ENCODE assay signal across 1 cellular context in the genomic region with DNA sequence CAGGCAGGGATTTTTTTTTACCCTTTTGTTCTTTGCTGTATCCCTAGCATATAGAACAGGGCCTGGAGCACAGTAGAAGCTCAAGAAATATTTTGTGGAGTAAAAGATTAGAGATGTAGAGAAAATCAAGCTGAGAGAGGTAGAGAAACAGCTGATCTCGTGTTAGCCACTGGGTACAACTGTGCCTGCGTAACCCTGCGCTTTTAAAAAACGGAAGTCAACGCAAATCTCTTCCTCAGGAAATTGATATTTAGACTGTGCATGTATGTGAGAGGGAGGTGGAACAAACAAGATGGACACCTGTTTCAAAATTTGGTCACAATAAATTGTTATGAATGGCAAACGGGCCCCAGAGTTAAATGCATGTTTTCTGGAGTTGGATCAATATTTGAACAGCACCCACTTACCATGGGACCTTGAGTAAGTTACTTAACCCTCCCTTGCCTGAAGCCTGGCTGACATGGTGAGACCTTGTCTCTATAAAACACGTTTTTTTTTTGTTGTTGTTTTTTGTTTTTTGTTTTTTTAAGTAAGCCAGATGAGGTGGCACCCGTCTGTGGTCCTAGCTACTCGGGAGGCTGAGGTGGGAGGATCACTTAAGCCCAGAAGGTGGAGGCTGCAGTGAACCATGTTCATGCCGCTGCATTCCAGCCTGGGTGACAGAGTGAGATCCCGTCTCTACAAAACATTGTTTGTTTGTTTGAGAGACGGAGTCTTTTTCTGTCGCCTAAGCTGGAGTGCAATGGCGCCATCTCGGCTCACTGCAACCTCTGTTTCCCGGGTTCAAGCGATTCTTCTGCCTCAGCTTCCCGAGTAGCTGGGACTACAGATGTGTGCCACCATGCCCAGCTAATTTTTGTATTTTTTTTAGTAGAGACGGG.
TF ChIP-seq lines count a peak whose summit lies in the region.

No MANE protein-coding gene starts in this region.

TF ChIP-seq in HepG2, 621 proteins besides CTCF, POLR2A, EP300 and RAD21:
- TF ChIP-seq MED1 (CRISPR knock-in tag; IDR thresholded peaks at IDR 0.05) (no peak), KAT8 (CRISPR knock-in tag; IDR thresholded peaks at IDR 0.05) (0 out of 2 replicates have a peak, but pooled peaks have one; percentile 13), FOXA1 (IDR thresholded peaks at IDR 0.05) (no peak), FOXA1 (CRISPR knock-in tag; IDR thresholded peaks at IDR 0.05) (peak; percentile 24; the same call in 1 of the 2 replicates), SALL1 (CRISPR knock-in tag; IDR thresholded peaks at IDR 0.05) (peak; percentile 19; the same call in 1 of the 2 replicates), ZNF652 (CRISPR knock-in tag; IDR thresholded peaks at IDR 0.05; ENCODE audit: borderline replicate concordance, low read depth) (peak; percentile 95), KMT2A (CRISPR knock-in tag; IDR thresholded peaks at IDR 0.05) (no peak), ZNF547 (CRISPR knock-in tag; IDR thresholded peaks at IDR 0.05) (no peak), ZNF121 (CRISPR knock-in tag; IDR thresholded peaks at IDR 0.05) (no peak), ONECUT2 (CRISPR knock-in tag; IDR thresholded peaks at IDR 0.05) (peak; percentile 72), SOX13 (IDR thresholded peaks at IDR 0.05) (no peak), SOX13 (CRISPR knock-in tag; conservative IDR thresholded peaks at IDR 0.05 in 1 of 2, IDR thresholded peaks at IDR 0.05 in 1 of 2) (peak in 1 of 2 experiments; percentile 45; a peak in 1 of 4 replicates), GATAD2A (CRISPR knock-in tag; IDR thresholded peaks at IDR 0.05) (peak; percentile 49; the same call in 1 of the 2 replicates), ZNF441 (CRISPR knock-in tag; IDR thresholded peaks at IDR 0.05; ENCODE audit: borderline replicate concordance) (peak; percentile 97), FOXA3 (CRISPR knock-in tag; IDR thresholded peaks at IDR 0.05) (peak; percentile 16; the same call in 1 of the 2 replicates), ZMYM3 (CRISPR knock-in tag; IDR thresholded peaks at IDR 0.05) (0 out of 2 replicates have a peak, but pooled peaks have one; percentile 11), MZF1 (CRISPR knock-in tag; IDR thresholded peaks at IDR 0.05; ENCODE audit: borderline replicate concordance) (no peak), ZNF34 (CRISPR knock-in tag; IDR thresholded peaks at IDR 0.05; ENCODE audit: borderline replicate concordance) (no peak), ETV5 (CRISPR knock-in tag; IDR thresholded peaks at IDR 0.05; ENCODE audit: borderline replicate concordance) (0 out of 2 replicates have a peak, but pooled peaks have one; percentile 21), HDAC1 (CRISPR knock-in tag; IDR thresholded peaks at IDR 0.05) (0 out of 2 replicates have a peak, but pooled peaks have one; percentile 27), ISL2 (CRISPR knock-in tag; IDR thresholded peaks at IDR 0.05) (0 out of 2 replicates have a peak, but pooled peaks have one; percentile 24), SAP130 (CRISPR knock-in tag; IDR thresholded peaks at IDR 0.05; ENCODE audit: low read depth) (peak; percentile 51), HNRNPK (IDR thresholded peaks at IDR 0.05; ENCODE audit: low read depth, low read length, poor library complexity, severe bottlenecking) (no peak), BORCS8-MEF2B (CRISPR knock-in tag; IDR thresholded peaks at IDR 0.05) (no peak), GABPA (IDR thresholded peaks at IDR 0.05; ENCODE audit: low read depth, low read length) (no peak), GABPA (CRISPR knock-in tag; IDR thresholded peaks at IDR 0.05; ENCODE audit: low read depth) (peak; percentile 40), PHF21A (CRISPR knock-in tag; IDR thresholded peaks at IDR 0.05) (0 out of 2 replicates have a peak, but pooled peaks have one; percentile 41), ARHGAP35 (CRISPR knock-in tag; IDR thresholded peaks at IDR 0.05; ENCODE audit: borderline replicate concordance) (no peak), ZNF331 (CRISPR knock-in tag; IDR thresholded peaks at IDR 0.05) (0 out of 2 replicates have a peak, but pooled peaks have one; percentile 12)
- TF ChIP-seq, protein P1, sequence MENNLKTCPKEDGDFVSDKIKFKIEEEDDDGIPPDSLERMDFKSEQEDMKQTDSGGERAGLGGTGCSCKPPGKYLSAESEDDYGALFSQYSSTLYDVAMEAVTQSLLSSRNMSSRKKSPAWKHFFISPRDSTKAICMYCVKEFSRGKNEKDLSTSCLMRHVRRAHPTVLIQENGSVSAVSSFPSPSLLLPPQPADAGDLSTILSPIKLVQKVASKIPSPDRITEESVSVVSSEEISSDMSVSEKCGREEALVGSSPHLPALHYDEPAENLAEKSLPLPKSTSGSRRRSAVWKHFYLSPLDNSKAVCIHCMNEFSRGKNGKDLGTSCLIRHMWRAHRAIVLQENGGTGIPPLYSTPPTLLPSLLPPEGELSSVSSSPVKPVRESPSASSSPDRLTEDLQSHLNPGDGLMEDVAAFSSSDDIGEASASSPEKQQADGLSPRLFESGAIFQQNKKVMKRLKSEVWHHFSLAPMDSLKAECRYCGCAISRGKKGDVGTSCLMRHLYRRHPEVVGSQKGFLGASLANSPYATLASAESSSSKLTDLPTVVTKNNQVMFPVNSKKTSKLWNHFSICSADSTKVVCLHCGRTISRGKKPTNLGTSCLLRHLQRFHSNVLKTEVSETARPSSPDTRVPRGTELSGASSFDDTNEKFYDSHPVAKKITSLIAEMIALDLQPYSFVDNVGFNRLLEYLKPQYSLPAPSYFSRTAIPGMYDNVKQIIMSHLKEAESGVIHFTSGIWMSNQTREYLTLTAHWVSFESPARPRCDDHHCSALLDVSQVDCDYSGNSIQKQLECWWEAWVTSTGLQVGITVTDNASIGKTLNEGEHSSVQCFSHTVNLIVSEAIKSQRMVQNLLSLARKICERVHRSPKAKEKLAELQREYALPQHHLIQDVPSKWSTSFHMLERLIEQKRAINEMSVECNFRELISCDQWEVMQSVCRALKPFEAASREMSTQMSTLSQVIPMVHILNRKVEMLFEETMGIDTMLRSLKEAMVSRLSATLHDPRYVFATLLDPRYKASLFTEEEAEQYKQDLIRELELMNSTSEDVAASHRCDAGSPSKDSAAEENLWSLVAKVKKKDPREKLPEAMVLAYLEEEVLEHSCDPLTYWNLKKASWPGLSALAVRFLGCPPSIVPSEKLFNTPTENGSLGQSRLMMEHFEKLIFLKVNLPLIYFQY (CRISPR knock-in tag; IDR thresholded peaks at IDR 0.05; ENCODE audit: borderline replicate concordance) = no peak
- TF ChIP-seq, protein P2, sequence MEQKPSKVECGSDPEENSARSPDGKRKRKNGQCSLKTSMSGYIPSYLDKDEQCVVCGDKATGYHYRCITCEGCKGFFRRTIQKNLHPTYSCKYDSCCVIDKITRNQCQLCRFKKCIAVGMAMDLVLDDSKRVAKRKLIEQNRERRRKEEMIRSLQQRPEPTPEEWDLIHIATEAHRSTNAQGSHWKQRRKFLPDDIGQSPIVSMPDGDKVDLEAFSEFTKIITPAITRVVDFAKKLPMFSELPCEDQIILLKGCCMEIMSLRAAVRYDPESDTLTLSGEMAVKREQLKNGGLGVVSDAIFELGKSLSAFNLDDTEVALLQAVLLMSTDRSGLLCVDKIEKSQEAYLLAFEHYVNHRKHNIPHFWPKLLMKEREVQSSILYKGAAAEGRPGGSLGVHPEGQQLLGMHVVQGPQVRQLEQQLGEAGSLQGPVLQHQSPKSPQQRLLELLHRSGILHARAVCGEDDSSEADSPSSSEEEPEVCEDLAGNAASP (CRISPR knock-in tag; IDR thresholded peaks at IDR 0.05; ENCODE audit: borderline replicate concordance) = no peak
- TF ChIP-seq, protein P3, sequence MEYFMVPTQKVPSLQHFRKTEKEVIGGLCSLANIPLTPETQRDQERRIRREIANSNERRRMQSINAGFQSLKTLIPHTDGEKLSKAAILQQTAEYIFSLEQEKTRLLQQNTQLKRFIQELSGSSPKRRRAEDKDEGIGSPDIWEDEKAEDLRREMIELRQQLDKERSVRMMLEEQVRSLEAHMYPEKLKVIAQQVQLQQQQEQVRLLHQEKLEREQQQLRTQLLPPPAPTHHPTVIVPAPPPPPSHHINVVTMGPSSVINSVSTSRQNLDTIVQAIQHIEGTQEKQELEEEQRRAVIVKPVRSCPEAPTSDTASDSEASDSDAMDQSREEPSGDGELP (IDR thresholded peaks at IDR 0.05; ENCODE audit: borderline replicate concordance, low read depth) = peak; percentile 69; the same call in 1 of the 2 replicates
- TF ChIP-seq, protein P4, sequence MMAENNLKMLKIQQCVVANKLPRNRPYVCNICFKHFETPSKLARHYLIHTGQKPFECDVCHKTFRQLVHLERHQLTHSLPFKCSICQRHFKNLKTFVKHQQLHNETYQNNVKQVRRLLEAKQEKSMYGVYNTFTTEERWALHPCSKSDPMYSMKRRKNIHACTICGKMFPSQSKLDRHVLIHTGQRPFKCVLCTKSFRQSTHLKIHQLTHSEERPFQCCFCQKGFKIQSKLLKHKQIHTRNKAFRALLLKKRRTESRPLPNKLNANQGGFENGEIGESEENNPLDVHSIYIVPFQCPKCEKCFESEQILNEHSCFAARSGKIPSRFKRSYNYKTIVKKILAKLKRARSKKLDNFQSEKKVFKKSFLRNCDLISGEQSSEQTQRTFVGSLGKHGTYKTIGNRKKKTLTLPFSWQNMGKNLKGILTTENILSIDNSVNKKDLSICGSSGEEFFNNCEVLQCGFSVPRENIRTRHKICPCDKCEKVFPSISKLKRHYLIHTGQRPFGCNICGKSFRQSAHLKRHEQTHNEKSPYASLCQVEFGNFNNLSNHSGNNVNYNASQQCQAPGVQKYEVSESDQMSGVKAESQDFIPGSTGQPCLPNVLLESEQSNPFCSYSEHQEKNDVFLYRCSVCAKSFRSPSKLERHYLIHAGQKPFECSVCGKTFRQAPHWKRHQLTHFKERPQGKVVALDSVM (CRISPR knock-in tag; IDR thresholded peaks at IDR 0.05) = peak; percentile 97
- TF ChIP-seq, protein P5, sequence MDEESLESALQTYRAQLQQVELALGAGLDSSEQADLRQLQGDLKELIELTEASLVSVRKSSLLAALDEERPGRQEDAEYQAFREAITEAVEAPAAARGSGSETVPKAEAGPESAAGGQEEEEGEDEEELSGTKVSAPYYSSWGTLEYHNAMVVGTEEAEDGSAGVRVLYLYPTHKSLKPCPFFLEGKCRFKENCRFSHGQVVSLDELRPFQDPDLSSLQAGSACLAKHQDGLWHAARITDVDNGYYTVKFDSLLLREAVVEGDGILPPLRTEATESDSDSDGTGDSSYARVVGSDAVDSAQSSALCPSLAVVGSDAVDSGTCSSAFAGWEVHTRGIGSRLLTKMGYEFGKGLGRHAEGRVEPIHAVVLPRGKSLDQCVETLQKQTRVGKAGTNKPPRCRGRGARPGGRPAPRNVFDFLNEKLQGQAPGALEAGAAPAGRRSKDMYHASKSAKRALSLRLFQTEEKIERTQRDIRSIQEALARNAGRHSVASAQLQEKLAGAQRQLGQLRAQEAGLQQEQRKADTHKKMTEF (CRISPR knock-in tag; IDR thresholded peaks at IDR 0.05) = 0 out of 2 replicates have a peak, but pooled peaks have one; percentile 14
- TF ChIP-seq, protein P6, sequence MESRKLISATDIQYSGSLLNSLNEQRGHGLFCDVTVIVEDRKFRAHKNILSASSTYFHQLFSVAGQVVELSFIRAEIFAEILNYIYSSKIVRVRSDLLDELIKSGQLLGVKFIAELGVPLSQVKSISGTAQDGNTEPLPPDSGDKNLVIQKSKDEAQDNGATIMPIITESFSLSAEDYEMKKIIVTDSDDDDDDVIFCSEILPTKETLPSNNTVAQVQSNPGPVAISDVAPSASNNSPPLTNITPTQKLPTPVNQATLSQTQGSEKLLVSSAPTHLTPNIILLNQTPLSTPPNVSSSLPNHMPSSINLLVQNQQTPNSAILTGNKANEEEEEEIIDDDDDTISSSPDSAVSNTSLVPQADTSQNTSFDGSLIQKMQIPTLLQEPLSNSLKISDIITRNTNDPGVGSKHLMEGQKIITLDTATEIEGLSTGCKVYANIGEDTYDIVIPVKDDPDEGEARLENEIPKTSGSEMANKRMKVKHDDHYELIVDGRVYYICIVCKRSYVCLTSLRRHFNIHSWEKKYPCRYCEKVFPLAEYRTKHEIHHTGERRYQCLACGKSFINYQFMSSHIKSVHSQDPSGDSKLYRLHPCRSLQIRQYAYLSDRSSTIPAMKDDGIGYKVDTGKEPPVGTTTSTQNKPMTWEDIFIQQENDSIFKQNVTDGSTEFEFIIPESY (CRISPR knock-in tag; IDR thresholded peaks at IDR 0.05) = peak; percentile 79
- TF ChIP-seq, protein P7, sequence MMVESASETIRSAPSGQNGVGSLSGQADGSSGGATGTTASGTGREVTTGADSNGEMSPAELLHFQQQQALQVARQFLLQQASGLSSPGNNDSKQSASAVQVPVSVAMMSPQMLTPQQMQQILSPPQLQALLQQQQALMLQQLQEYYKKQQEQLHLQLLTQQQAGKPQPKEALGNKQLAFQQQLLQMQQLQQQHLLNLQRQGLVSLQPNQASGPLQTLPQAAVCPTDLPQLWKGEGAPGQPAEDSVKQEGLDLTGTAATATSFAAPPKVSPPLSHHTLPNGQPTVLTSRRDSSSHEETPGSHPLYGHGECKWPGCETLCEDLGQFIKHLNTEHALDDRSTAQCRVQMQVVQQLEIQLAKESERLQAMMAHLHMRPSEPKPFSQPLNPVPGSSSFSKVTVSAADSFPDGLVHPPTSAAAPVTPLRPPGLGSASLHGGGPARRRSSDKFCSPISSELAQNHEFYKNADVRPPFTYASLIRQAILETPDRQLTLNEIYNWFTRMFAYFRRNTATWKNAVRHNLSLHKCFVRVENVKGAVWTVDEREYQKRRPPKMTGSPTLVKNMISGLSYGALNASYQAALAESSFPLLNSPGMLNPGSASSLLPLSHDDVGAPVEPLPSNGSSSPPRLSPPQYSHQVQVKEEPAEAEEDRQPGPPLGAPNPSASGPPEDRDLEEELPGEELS (CRISPR knock-in tag; IDR thresholded peaks at IDR 0.05) = peak; percentile 61
- TF ChIP-seq, protein P8, sequence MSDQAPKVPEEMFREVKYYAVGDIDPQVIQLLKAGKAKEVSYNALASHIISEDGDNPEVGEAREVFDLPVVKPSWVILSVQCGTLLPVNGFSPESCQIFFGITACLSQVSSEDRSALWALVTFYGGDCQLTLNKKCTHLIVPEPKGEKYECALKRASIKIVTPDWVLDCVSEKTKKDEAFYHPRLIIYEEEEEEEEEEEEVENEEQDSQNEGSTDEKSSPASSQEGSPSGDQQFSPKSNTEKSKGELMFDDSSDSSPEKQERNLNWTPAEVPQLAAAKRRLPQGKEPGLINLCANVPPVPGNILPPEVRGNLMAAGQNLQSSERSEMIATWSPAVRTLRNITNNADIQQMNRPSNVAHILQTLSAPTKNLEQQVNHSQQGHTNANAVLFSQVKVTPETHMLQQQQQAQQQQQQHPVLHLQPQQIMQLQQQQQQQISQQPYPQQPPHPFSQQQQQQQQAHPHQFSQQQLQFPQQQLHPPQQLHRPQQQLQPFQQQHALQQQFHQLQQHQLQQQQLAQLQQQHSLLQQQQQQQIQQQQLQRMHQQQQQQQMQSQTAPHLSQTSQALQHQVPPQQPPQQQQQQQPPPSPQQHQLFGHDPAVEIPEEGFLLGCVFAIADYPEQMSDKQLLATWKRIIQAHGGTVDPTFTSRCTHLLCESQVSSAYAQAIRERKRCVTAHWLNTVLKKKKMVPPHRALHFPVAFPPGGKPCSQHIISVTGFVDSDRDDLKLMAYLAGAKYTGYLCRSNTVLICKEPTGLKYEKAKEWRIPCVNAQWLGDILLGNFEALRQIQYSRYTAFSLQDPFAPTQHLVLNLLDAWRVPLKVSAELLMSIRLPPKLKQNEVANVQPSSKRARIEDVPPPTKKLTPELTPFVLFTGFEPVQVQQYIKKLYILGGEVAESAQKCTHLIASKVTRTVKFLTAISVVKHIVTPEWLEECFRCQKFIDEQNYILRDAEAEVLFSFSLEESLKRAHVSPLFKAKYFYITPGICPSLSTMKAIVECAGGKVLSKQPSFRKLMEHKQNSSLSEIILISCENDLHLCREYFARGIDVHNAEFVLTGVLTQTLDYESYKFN (CRISPR knock-in tag; conservative IDR thresholded peaks at IDR 0.05) = peak; percentile 41; the same call in 1 of the 2 replicates
